Comparison of ENCODE assay signal across 8 cellular contexts in the genomic region with DNA sequence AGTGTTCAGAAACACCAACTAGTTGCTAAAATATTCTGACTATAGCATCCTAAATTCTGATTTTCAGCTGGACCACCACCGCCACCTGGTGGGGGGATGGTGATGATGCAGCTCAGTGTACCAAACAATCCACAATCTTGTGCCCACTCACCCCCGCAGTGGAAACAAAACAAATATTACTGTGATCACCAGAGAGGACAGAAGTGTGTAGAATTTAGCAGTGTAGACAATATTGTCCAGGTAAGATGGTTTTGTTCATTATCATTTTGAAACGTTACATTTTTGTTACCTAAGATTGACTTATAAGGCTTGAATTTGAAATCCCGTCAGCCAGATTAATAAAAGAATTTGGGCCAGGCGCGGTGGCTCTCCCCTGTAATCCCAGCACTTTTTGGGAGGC. TPM values are rescaled to one million over a fixed set of nuclear protein-coding genes. Genes with fewer than 3 reads are reported as not detected.
A peak's percentile ranks its signal among the peaks of the same experiment; 100 is the strongest.
DNase-seq lines count a peak whose midpoint lies in the region; ATAC-seq, FAIRE-seq and TF ChIP-seq lines count a peak whose summit lies in the region.

No MANE protein-coding gene starts in this region.

- peak; percentile 48 for FAIRE-seq in endothelial cell of umbilical vein (lab: Jason Lieb, UNC)

- no peaks in the 10 kb centered on the region for H3K79me2 ChIP-seq in endothelial cell of umbilical vein (ENCODE audit: control insufficient read depth, insufficient read depth, low read length)

- CTCF ChIA-PET in endothelial cell of umbilical vein (lab: Charles Lee), result interaction anchor here (0.7 to 5.7 kb wide), 58 partner anchors 8 to 732 kb away, joined by 3 to 248 read pairs (median 4); a partner anchor contains a TSS
- CTCF ChIA-PET in naive thymus-derived CD4-positive, alpha-beta T cell (lab: Charles Lee), result interaction anchor here (0.8 to 2.2 kb wide), 11 partner anchors 15 to 756 kb away, joined by 3 to 26 read pairs (median 7); no protein-coding TSS in a partner anchor

- TF ChIP-seq POLR2A in endothelial cell of umbilical vein (IDR thresholded peaks at IDR 0.05; ENCODE audit: low read depth, low read length), result no peak

- no peaks in the 10 kb centered on the region for H3K36me3 ChIP-seq in HAP-1 (replicated peaks)
- peaks cover 0 to 1% of the 10 kb centered on the region in 2 experiments for H3K36me3 ChIP-seq in endothelial cell of umbilical vein (ENCODE audit: control insufficient read depth in 2 of 2, extremely low read depth in 1 of 2, insufficient read depth in 2 of 2, low read length in 2 of 2)
- H3K36me3 ChIP-seq in naive thymus-derived CD4-positive, alpha-beta T cell (ENCODE audit: control insufficient read depth in 2 of 3, insufficient read depth in 3 of 3, low read length in 3 of 3), result peaks cover 0 to 3% (median 0%) of the 10 kb centered on the region in 3 experiments

- no TSS peak for BruUV-seq in endothelial cell of umbilical vein (replicated peaks; lab: Mats Ljungman, UMichigan)

- H3K4me3 ChIP-seq in HAP-1, result no peak overlapping the region
- no peak overlapping the region for H3K4me3 ChIP-seq in endothelial cell of umbilical vein (replicated peaks in 1 of 3; ENCODE audit: insufficient read depth in 1 of 3, low read depth in 1 of 3, low read length in 3 of 3)
- H3K4me3 ChIP-seq in naive thymus-derived CD4-positive, alpha-beta T cell (ENCODE audit: low read length), result no peak overlapping the region

- H3K9ac ChIP-seq in endothelial cell of umbilical vein (replicated peaks; ENCODE audit: extremely low read depth, insufficient read depth, low read length), result no peak overlapping the region

- peaks cover 0 to 4% (median 0%) of the 10 kb centered on the region in 7 donors for H3K4me1 Mint-ChIP-seq in naive thymus-derived CD4-positive, alpha-beta T cell

- H4K20me1 ChIP-seq in endothelial cell of umbilical vein (replicated peaks; ENCODE audit: control insufficient read depth, extremely low read depth, insufficient read depth, low read length), result no peaks in the 10 kb centered on the region

- H3K9me3 ChIP-seq in HAP-1 (no peaks in the 10 kb centered on the region), endothelial cell of umbilical vein (replicated peaks; ENCODE audit: control insufficient read depth, insufficient read depth, low read length) (no peaks in the 10 kb centered on the region)
- no peaks in the 10 kb centered on the region for H3K9me3 ChIP-seq in naive thymus-derived CD4-positive, alpha-beta T cell (ENCODE audit: control insufficient read depth in 2 of 3, low read length in 3 of 3)

- DNase-seq in DMS79 treated with DMSO at 0.1 percent for 48 hours (lab: John Stamatoyannopoulos, UW), result peak; percentile 32
- DNase-seq in HAP-1 (ENCODE audit: low spot score in 2 of 2), result peak; percentile 24 to 79
- DNase-seq in NCI-H82 (lab: John Stamatoyannopoulos, UW), result peak; percentile 68
- peak; percentile 27 for DNase-seq in activated CD8-positive, alpha-beta memory T cell treated with anti-CD3 and anti-CD28 coated beads, Interleukin-2, amount 50 U/mL, for 24 hours (ENCODE audit: extremely low read depth)
- peak; percentile 60 for DNase-seq in endothelial cell of umbilical vein (ENCODE audit: low read depth, low spot score)
- DNase-seq in naive thymus-derived CD4-positive, alpha-beta T cell, result peak; percentile 37 to 82 (median 69)
- DNase-seq in stimulated activated CD8-positive, alpha-beta memory T cell treated with anti-CD3 and anti-CD28 coated beads, Interleukin-7, amount 100 ng/mL, for 48 hours (ENCODE audit: extremely low read depth in 1 of 2, low read depth in 1 of 2), result peak; percentile 25 to 32

- dilution Hi-C loops in endothelial cell of umbilical vein (cut with MboI; ENCODE audit: extremely low pct_ligation_motif_present, low sequenced_read_pairs), result no loop called here

- no peaks in the 10 kb centered on the region for H3K9me3 Mint-ChIP-seq in naive thymus-derived CD4-positive, alpha-beta T cell

- H3K4me2 ChIP-seq in endothelial cell of umbilical vein (ENCODE audit: insufficient read depth, low read length), result no peak overlapping the region

- ATAC-seq in naive thymus-derived CD4-positive, alpha-beta T cell, result peak; percentile 80
- no peak for ATAC-seq in GM21717 (IDR thresholded peaks at IDR 0.05; ENCODE audit: unreplicated experiment)

- in situ Hi-C loops in HAP-1 (cut with MboI; ENCODE audit: low sequenced_read_pairs), result loop anchor here (10.0 kb wide), 2 partner anchors 235 to 715 kb away; no protein-coding TSS in a partner anchor

- intact Hi-C loops in endothelial cell of umbilical vein (cut with micrococcal nuclease), result loop anchor here (1.0 to 5.0 kb wide), 4 partner anchors 178 to 721 kb away; a partner anchor contains a TSS
- intact Hi-C loops in naive thymus-derived CD4-positive, alpha-beta T cell (cut with micrococcal nuclease), result loop anchor here (1.0 to 10.0 kb wide), 9 partner anchors 73 to 723 kb away; a partner anchor contains a TSS

- no peaks in the 10 kb centered on the region for H3K27me3 Mint-ChIP-seq in naive thymus-derived CD4-positive, alpha-beta T cell

- no peak overlapping the region for H3K4me3 Mint-ChIP-seq in naive thymus-derived CD4-positive, alpha-beta T cell

- H3K27ac Mint-ChIP-seq in naive thymus-derived CD4-positive, alpha-beta T cell, result peak overlapping the region in 2 of 9 donors; percentile 3 to 16

- peaks cover 3 to 28% (median 6%) of the 10 kb centered on the region in 5 donors for H3K36me3 Mint-ChIP-seq in naive thymus-derived CD4-positive, alpha-beta T cell

- no peaks in the 10 kb centered on the region for H3K27me3 ChIP-seq in HAP-1 (ENCODE audit: low read depth)
- no peaks in the 10 kb centered on the region for H3K27me3 ChIP-seq in endothelial cell of umbilical vein (ENCODE audit: control insufficient read depth in 2 of 2, insufficient read depth in 2 of 2, low read length in 2 of 2)
- H3K27me3 ChIP-seq in naive thymus-derived CD4-positive, alpha-beta T cell (ENCODE audit: control insufficient read depth in 2 of 2, insufficient read depth in 2 of 2, low read length in 2 of 2), result no peaks in the 10 kb centered on the region

- peak; percentile 76 to 88 for TF ChIP-seq CTCF in endothelial cell of umbilical vein (IDR thresholded peaks at IDR 0.05; ENCODE audit: extremely low read depth in 1 of 2, insufficient read depth in 1 of 2, low read depth in 1 of 2, low read length in 2 of 2)

- H3K4me1 ChIP-seq in HAP-1 (no peaks in the 10 kb centered on the region), endothelial cell of umbilical vein (ENCODE audit: control insufficient read depth, extremely low read depth, insufficient read depth, low read length) (no peaks in the 10 kb centered on the region)
- no peaks in the 10 kb centered on the region for H3K4me1 ChIP-seq in naive thymus-derived CD4-positive, alpha-beta T cell (ENCODE audit: control insufficient read depth in 2 of 2, insufficient read depth in 2 of 2, low read length in 2 of 2)

- no peak overlapping the region for H2AFZ ChIP-seq in endothelial cell of umbilical vein (ENCODE audit: low read depth, low read length)

- H3K27ac ChIP-seq in endothelial cell of umbilical vein (ENCODE audit: insufficient read depth, low read depth, low read length), result no peak overlapping the region
- H3K27ac ChIP-seq in naive thymus-derived CD4-positive, alpha-beta T cell (ENCODE audit: low read depth, low read length), result no peak overlapping the region

- H3K9me1 ChIP-seq in endothelial cell of umbilical vein (replicated peaks; ENCODE audit: control insufficient read depth, extremely low read depth, insufficient read depth, low read length), result no peaks in the 10 kb centered on the region

- POLR2A ChIA-PET in endothelial cell of umbilical vein (lab: Charles Lee), result interaction anchor here (0.7 kb wide), 1 partner anchor 18 kb away, joined by 3 read pairs; no protein-coding TSS in a partner anchor
- POLR2A ChIA-PET in naive thymus-derived CD4-positive, alpha-beta T cell (lab: Charles Lee), result interaction anchor here (0.8 kb wide), 1 partner anchor 706 kb away, joined by 3 read pairs; no protein-coding TSS in a partner anchor

TF ChIP-seq in endothelial cell of umbilical vein, 7 proteins besides CTCF, POLR2A, EP300 and RAD21:
- no peak for TF ChIP-seq JUN (IDR thresholded peaks at IDR 0.05; ENCODE audit: borderline replicate concordance, insufficient read depth, insufficient read length, low read depth)
- TF ChIP-seq FOS (IDR thresholded peaks at IDR 0.05; ENCODE audit: borderline replicate concordance, insufficient read depth, low read length), result no peak
- TF ChIP-seq EZH2 (IDR thresholded peaks at IDR 0.05; ENCODE audit: borderline replicate concordance, low read depth, low read length, severe bottlenecking), result no peak
- no peak for TF ChIP-seq MYC (IDR thresholded peaks at IDR 0.05; ENCODE audit: low read depth, low read length)
- TF ChIP-seq GATA2 (IDR thresholded peaks at IDR 0.05; ENCODE audit: insufficient read depth, insufficient read length, low read depth, low read length), result no peak
- TF ChIP-seq, protein P1, sequence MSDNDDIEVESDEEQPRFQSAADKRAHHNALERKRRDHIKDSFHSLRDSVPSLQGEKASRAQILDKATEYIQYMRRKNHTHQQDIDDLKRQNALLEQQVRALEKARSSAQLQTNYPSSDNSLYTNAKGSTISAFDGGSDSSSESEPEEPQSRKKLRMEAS (IDR thresholded peaks at IDR 0.05; ENCODE audit: insufficient read depth, insufficient read length), result no peak
- TF ChIP-seq POLR2AphosphoS5 (IDR thresholded peaks at IDR 0.05; ENCODE audit: insufficient read depth, low read depth, low read length), result no peak

RNA-seq across cellular contexts. Expression of a gene that starts 31.7 kb away (rescaled TPM):
- total RNA-seq in endothelial cell of umbilical vein, result 103 and 108 TPM in 2 replicates
- polyA plus RNA-seq in endothelial cell of umbilical vein, result 31.3 and 40.8 TPM in 2 replicates
- polyA plus RNA-seq in endothelial cell of umbilical vein (2011; cell fraction: cytosol; rRNA removed), result 41.0 and 53.7 TPM in 2 replicates
- 183 and 240 TPM in 2 replicates for polyA plus RNA-seq in endothelial cell of umbilical vein (2011; cell fraction: nucleus; rRNA removed)
- polyA plus RNA-seq in endothelial cell of umbilical vein (2012), result 78.0 and 95.3 TPM in 2 replicates
- 53.0 and 61.9 TPM in 2 replicates for polyA minus RNA-seq in endothelial cell of umbilical vein
- polyA minus RNA-seq in endothelial cell of umbilical vein (2011; cell fraction: cytosol; rRNA and poly(A)+ RNA removed), result 30.4 TPM
- 108 and 150 TPM in 2 replicates for polyA minus RNA-seq in endothelial cell of umbilical vein (2011; cell fraction: nucleus; rRNA and poly(A)+ RNA removed)
- 100 to 1,000 TPM; 115 to 158 (median 145) TPM for total RNA-seq in naive thymus-derived CD4-positive, alpha-beta T cell
- polyA plus RNA-seq in naive thymus-derived CD4-positive, alpha-beta T cell, result 100 to 1,000 TPM in 1 of 2 donors, 10 to 100 TPM in 1; 83.7 to 103 TPM
